1 cellular context compared by ENCODE assay signal in the genomic region with DNA sequence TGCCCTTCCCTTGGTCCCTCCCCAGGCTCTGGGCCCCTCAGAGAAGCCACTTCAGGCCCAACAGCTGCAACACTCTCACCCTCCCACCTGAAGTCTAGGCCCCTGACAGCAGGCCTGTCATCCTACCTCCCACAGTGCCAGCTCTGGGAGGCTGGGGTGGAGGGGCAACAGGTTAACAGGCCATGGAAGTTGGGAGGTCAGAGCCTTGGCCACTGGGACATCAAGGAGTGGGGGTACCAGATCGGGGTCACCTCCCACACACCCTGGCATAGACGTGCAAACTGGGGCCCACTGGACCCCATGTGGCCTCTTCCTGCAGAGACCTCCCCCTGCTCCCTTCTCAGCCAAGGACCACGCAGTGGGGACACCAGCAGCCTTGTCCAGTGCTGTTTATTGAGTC.
TF ChIP-seq lines count a peak whose summit lies in the region.

No MANE protein-coding gene starts in this region.

TF ChIP-seq in HepG2, 621 proteins besides CTCF, POLR2A, EP300 and RAD21:
- no peak for TF ChIP-seq NONO (IDR thresholded peaks at IDR 0.05)
- 0 out of 2 replicates have a peak, but pooled peaks have one; percentile 19 for TF ChIP-seq NONO (CRISPR knock-in tag; conservative IDR thresholded peaks at IDR 0.05)
- no peak for TF ChIP-seq ZNF335 (CRISPR knock-in tag; IDR thresholded peaks at IDR 0.05)
TF ChIP-seq in HepG2: peak in this region for 1.
